Comparison of ENCODE assay signal across 1 cellular context in genomic region chr3:150299221-150299620, GRCh38.
TF ChIP-seq lines count a peak whose summit lies in the region.

No MANE protein-coding gene starts in this region.

TF ChIP-seq in H1, 55 proteins besides CTCF, POLR2A, EP300 and RAD21:
- no peak for TF ChIP-seq SP1 (IDR thresholded peaks at IDR 0.05; ENCODE audit: low read depth, low read length)
- TF ChIP-seq RNF2 (IDR thresholded peaks at IDR 0.05; ENCODE audit: borderline replicate concordance, low read depth, low read length, missing control alignments, poor library complexity, severe bottlenecking), result no peak
- no peak for TF ChIP-seq CBX8 (IDR thresholded peaks at IDR 0.05; ENCODE audit: borderline replicate concordance, low read depth, low read length)
- TF ChIP-seq RFX5 (IDR thresholded peaks at IDR 0.05; ENCODE audit: borderline replicate concordance, low read depth, low read length), result no peak
- TF ChIP-seq TEAD4 (IDR thresholded peaks at IDR 0.05; ENCODE audit: low read depth, low read length), result peak; percentile 88
- TF ChIP-seq POLR2AphosphoS5 (IDR thresholded peaks at IDR 0.05; ENCODE audit: low read depth, low read length), result no peak
- TF ChIP-seq KDM4A (IDR thresholded peaks at IDR 0.05; ENCODE audit: low read depth, low read length, severe bottlenecking), result no peak
- TF ChIP-seq MAX (IDR thresholded peaks at IDR 0.05), result no peak
- peak; percentile 64; the same call in 1 of the 2 replicates for TF ChIP-seq YY1 (IDR thresholded peaks at IDR 0.05; ENCODE audit: low read depth, low read length)
- no peak for TF ChIP-seq CHD2 (IDR thresholded peaks at IDR 0.05; ENCODE audit: low read length)
- no peak for TF ChIP-seq HDAC2 (IDR thresholded peaks at IDR 0.05; ENCODE audit: borderline replicate concordance in 1 of 2, low read depth in 2 of 2, low read length in 2 of 2)
- TF ChIP-seq POU5F1 (IDR thresholded peaks at IDR 0.05; ENCODE audit: low read depth, low read length), result no peak
- TF ChIP-seq SIN3A (conservative IDR thresholded peaks at IDR 0.05 in 1 of 2, IDR thresholded peaks at IDR 0.05 in 1 of 2; ENCODE audit: low read depth in 1 of 2, low read length in 2 of 2), result no peak
- TF ChIP-seq PHF8 (conservative IDR thresholded peaks at IDR 0.05; ENCODE audit: low read depth, low read length), result no peak
TF ChIP-seq in H1: peak in this region for 2.
